ENCODE assay signal across 30 cellular contexts in genomic region chr1:100611086-100611485, GRCh38.
"Had no signal": no experiment of that assay in that cellular context is flagged by ENCODE, and none has a peak within 500 bp of the region (broad histone marks: within the 10 kb centered on the region; RNA-seq: fewer than 3 reads in every experiment).

No MANE protein-coding gene starts in this region.

- DNase-seq: dermis blood vessel endothelial cell; effector memory CD4-positive, alpha-beta T cell; foreskin fibroblast; heart left ventricle; kidney; mesenchymal stem cell; mucosa of descending colon; naive B cell; nucleus accumbens; stimulated activated CD4-positive, alpha-beta T cell treated with anti-CD3 and anti-CD28 coated beads, Interleukin-12 subunit alpha, Interleukin-12 subunit beta, amount 100 ng/mL, for 4 hours; stimulated activated CD4-positive, alpha-beta T cell treated with anti-CD3 and anti-CD28 coated beads, Interleukin-1b, Interleukin-23, amount 100 ng/mL, for 48 hours; stimulated activated CD4-positive, alpha-beta T cell treated with anti-CD3 and anti-CD28 coated beads, Interleukin-4, amount 100 ng/mL, for 1 hour; stimulated activated CD8-positive, alpha-beta memory T cell treated with anti-CD3 and anti-CD28 coated beads, Interleukin-4, amount 100 ng/mL, for 48 hours; stimulated activated naive CD4-positive, alpha-beta T cell; stimulated activated naive CD8-positive, alpha-beta T cell treated with anti-CD3 and anti-CD28 coated beads, Interleukin-15, amount 100 ng/mL, for 72 hours; transverse colon had no signal

- H3K4me3 Mint-ChIP-seq: mesothelial cell of epicardium; naive B cell; natural killer cell treated with Interleukin-12 subunit alpha and Interleukin-12 subunit beta and Interleukin-15 and Interleukin-18, amount 100 ng/mL, for 72 hours; stimulated activated naive CD8-positive, alpha-beta T cell treated with anti-CD3 and anti-CD28 coated beads, Interleukin-15, amount 100 ng/mL, for 72 hours had no signal

- H3K4me1 Mint-ChIP-seq: naive B cell had no signal

- ATAC-seq: gastroesophageal sphincter; heart left ventricle; left lobe of liver; mucosa of descending colon; natural killer cell treated with Interleukin-12 subunit alpha and Interleukin-12 subunit beta and Interleukin-15 and Interleukin-18, amount 100 ng/mL, for 72 hours; sciatic nerve; stimulated activated naive CD8-positive, alpha-beta T cell treated with anti-CD3 and anti-CD28 coated beads, Interleukin-15, amount 100 ng/mL, for 72 hours had no signal

- H3K27ac Mint-ChIP-seq: mesothelial cell of epicardium; natural killer cell treated with Interleukin-12 subunit alpha and Interleukin-12 subunit beta and Interleukin-15 and Interleukin-18, amount 100 ng/mL, for 72 hours; stimulated activated naive CD8-positive, alpha-beta T cell treated with anti-CD3 and anti-CD28 coated beads, Interleukin-15, amount 100 ng/mL, for 72 hours had no signal

- H3K4me3 ChIP-seq: coronary artery, gastroesophageal sphincter, heart left ventricle, hepatocyte, lung, mucosa of descending colon, prostate gland, right atrium auricular region, smooth muscle cell, suprapubic skin, transverse colon, vagina had no signal

- H3K36me3 Mint-ChIP-seq: mesothelial cell of epicardium; naive B cell; natural killer cell treated with Interleukin-12 subunit alpha and Interleukin-12 subunit beta and Interleukin-15 and Interleukin-18, amount 100 ng/mL, for 72 hours had no signal

- FAIRE-seq: endothelial cell of umbilical vein had no signal

- H3K9me3 Mint-ChIP-seq: mesothelial cell of epicardium; naive B cell; stimulated activated naive CD8-positive, alpha-beta T cell treated with anti-CD3 and anti-CD28 coated beads, Interleukin-15, amount 100 ng/mL, for 72 hours had no signal
